ENCODE assay signal across 20 cellular contexts in genomic region chr4:6368601-6369000, GRCh38.
DNase-seq lines count a peak whose midpoint lies in the region; ATAC-seq and TF ChIP-seq lines count a peak whose summit lies in the region.
"Had no signal": no experiment of that assay in that cellular context is flagged by ENCODE, and none has a peak within 500 bp of the region (broad histone marks: within the 10 kb centered on the region; RNA-seq: fewer than 3 reads in every experiment).

No MANE protein-coding gene starts in this region.

- peaks cover 8% of the 10 kb centered on the region for H3K27me3 Mint-ChIP-seq in endothelial cell (ENCODE audit: unreplicated experiment)
- H3K27me3 Mint-ChIP-seq in stimulated activated memory B cell treated with anti-CD40 and anti-IgM and Interleukin-4, amounts not matched to agents 10 μg/mL and 1 μg/mL and 100 μg/mL, for 72 hours, result peaks cover 20% of the 10 kb centered on the region

- peak; percentile 5 for DNase-seq in NCI-H345 (lab: John Stamatoyannopoulos, UW)
- no peak for DNase-seq in NCI-H345 treated with DMSO at 0.1 percent for 48 hours (lab: John Stamatoyannopoulos, UW; ENCODE audit: unreplicated experiment)
- peak; percentile 28 for DNase-seq in SW480 (ENCODE audit: low spot score)
- no peak for DNase-seq in endothelial cell (ENCODE audit: low spot score)
- DNase-seq in posterior vena cava (ENCODE audit: low spot score), result peak; percentile 66
- DNase-seq: AML-193; C1 segment of cervical spinal cord; Calu3; CD8-positive, alpha-beta memory T cell; DMS153; KBM-7; MM.1S; NCI-H1048; NCI-H1436 treated with DMSO at 0.1 percent for 48 hours; NCI-H2029; NK-92 treated with Interleukin-12 subunit alpha and Interleukin-12 subunit beta, amount 100 ng/mL, for 24 hours had no signal

- TF ChIP-seq CTCF in endothelial cell (IDR thresholded peaks at IDR 0.05; ENCODE audit: unreplicated experiment), result no peak

- intact Hi-C loops in posterior vena cava (cut with DNase I), result no loop called here

- no peak for ATAC-seq in stimulated activated memory B cell treated with anti-CD40 and anti-IgM and Interleukin-4, amounts not matched to agents 10 μg/mL and 1 μg/mL and 100 μg/mL, for 72 hours
- ATAC-seq in HG03571 (IDR thresholded peaks at IDR 0.05; ENCODE audit: unreplicated experiment), result no peak
- ATAC-seq: Panc1, SK-N-SH treated with all-trans-retinoic acid at 6 μM for 48 hours had no signal

- H3K36me3 Mint-ChIP-seq in endothelial cell (ENCODE audit: low read depth, unreplicated experiment), result peaks cover 3% of the 10 kb centered on the region
- no peaks in the 10 kb centered on the region for H3K36me3 Mint-ChIP-seq in stimulated activated memory B cell treated with anti-CD40 and anti-IgM and Interleukin-4, amounts not matched to agents 10 μg/mL and 1 μg/mL and 100 μg/mL, for 72 hours
- H3K36me3 Mint-ChIP-seq: CD8-positive, alpha-beta memory T cell had no signal

- H3K4me3 Mint-ChIP-seq in endothelial cell (ENCODE audit: unreplicated experiment), result peak overlapping the region; percentile 10
- H3K4me3 Mint-ChIP-seq in stimulated activated memory B cell treated with anti-CD40 and anti-IgM and Interleukin-4, amounts not matched to agents 10 μg/mL and 1 μg/mL and 100 μg/mL, for 72 hours, result no peak overlapping the region
- H3K4me3 Mint-ChIP-seq: CD8-positive, alpha-beta memory T cell had no signal

- H3K4me1 Mint-ChIP-seq in endothelial cell (ENCODE audit: unreplicated experiment), result no peaks in the 10 kb centered on the region
- no peaks in the 10 kb centered on the region for H3K4me1 Mint-ChIP-seq in stimulated activated memory B cell treated with anti-CD40 and anti-IgM and Interleukin-4, amounts not matched to agents 10 μg/mL and 1 μg/mL and 100 μg/mL, for 72 hours
- H3K4me1 Mint-ChIP-seq: CD8-positive, alpha-beta memory T cell had no signal

- no peaks in the 10 kb centered on the region for H3K9me3 Mint-ChIP-seq in endothelial cell (ENCODE audit: unreplicated experiment)
- no peaks in the 10 kb centered on the region for H3K9me3 Mint-ChIP-seq in stimulated activated memory B cell treated with anti-CD40 and anti-IgM and Interleukin-4, amounts not matched to agents 10 μg/mL and 1 μg/mL and 100 μg/mL, for 72 hours
- H3K9me3 Mint-ChIP-seq: CD8-positive, alpha-beta memory T cell had no signal

- H3K27ac Mint-ChIP-seq in endothelial cell (ENCODE audit: unreplicated experiment), result peak overlapping the region; percentile 57
- H3K27ac Mint-ChIP-seq in stimulated activated memory B cell treated with anti-CD40 and anti-IgM and Interleukin-4, amounts not matched to agents 10 μg/mL and 1 μg/mL and 100 μg/mL, for 72 hours, result no peak overlapping the region
- H3K27ac Mint-ChIP-seq: CD8-positive, alpha-beta memory T cell had no signal

Comparison
In these comparisons a context has a peak if more than half of its experiments do, and no peak if none do; other contexts are left out.
1. DNase-seq: peak in NCI-H345 (single experiment), SW480 (single experiment) and posterior vena cava (single experiment); none in NCI-H345 treated with DMSO at 0.1 percent for 48 hours (single experiment) and endothelial cell (single experiment).